Comparison of ENCODE assay signal across 8 cellular contexts in genomic region chr16:87278191-87279093, GRCh38. TPM values are rescaled to one million over a fixed set of nuclear protein-coding genes. Genes with fewer than 3 reads are reported as not detected.
DNase-seq lines count a peak whose midpoint lies in the region; ATAC-seq and TF ChIP-seq lines count a peak whose summit lies in the region.

No MANE protein-coding gene starts in this region.

- no peak for TF ChIP-seq POLR2A in gastrocnemius medialis (IDR thresholded peaks at IDR 0.05)

- H3K36me3 ChIP-seq in gastrocnemius medialis: no peaks in the 10 kb centered on the region

- in situ Hi-C loops in astrocyte of the spinal cord (cut with HindIII; ENCODE audit: low sequenced_read_pairs): no loop called here
- in situ Hi-C loops in gastrocnemius medialis (cut with MboI; ENCODE audit: low sequenced_read_pairs in 4 of 4): loop anchor here (10.0 to 25.0 kb wide), 3 partner anchors 216 to 716 kb away; partner anchors contain the start of genes FOXC2 (in 4 of the 4) and MTHFSD (in 3 of the 4)

- no peaks in the 10 kb centered on the region for H3K27me3 ChIP-seq in gastrocnemius medialis

- no peaks in the 10 kb centered on the region for H3K9me3 ChIP-seq in gastrocnemius medialis

- no peak overlapping the region for H3K27ac ChIP-seq in gastrocnemius medialis

- peak; percentile 93 for TF ChIP-seq CTCF in astrocyte of the spinal cord (IDR thresholded peaks at IDR 0.05; ENCODE audit: low read depth, low read length)
- peak; percentile 50 to 75 (median 71) for TF ChIP-seq CTCF in gastrocnemius medialis (IDR thresholded peaks at IDR 0.05 in 4 of 5, conservative IDR thresholded peaks at IDR 0.05 in 1 of 5)

- ATAC-seq in HG03354 (IDR thresholded peaks at IDR 0.05; ENCODE audit: poor library complexity, severe bottlenecking, unreplicated experiment) (peak; percentile 52), gastrocnemius medialis (peak; percentile 58 to 75), GM18502 (IDR thresholded peaks at IDR 0.05; ENCODE audit: poor library complexity, unreplicated experiment) (no peak), GM21515 (IDR thresholded peaks at IDR 0.05; ENCODE audit: unreplicated experiment) (no peak)

- H3K4me1 ChIP-seq in gastrocnemius medialis: no peaks in the 10 kb centered on the region

- intact Hi-C loops in gastrocnemius medialis (cut with DNase I; ENCODE audit: low total_unique reads): loop anchor here (1.0 kb wide), 1 partner anchor 715 kb away; no protein-coding TSS in a partner anchor

- H3K4me3 ChIP-seq in astrocyte of the spinal cord (ENCODE audit: low read depth, low read length) (no peak overlapping the region), gastrocnemius medialis (no peak overlapping the region)

- peak; percentile 41 for DNase-seq in DMS53 treated with DMSO at 0.1 percent for 48 hours (lab: John Stamatoyannopoulos, UW; ENCODE audit: unreplicated experiment)
- peak; percentile 54 for DNase-seq in RPMI8226
- peak; percentile 84 for DNase-seq in astrocyte of the spinal cord (ENCODE audit: low read depth, low spot score)
- DNase-seq in hypothalamus (lab: John Stamatoyannopoulos, UW): peak in 45 of 51 donors; percentile 5 to 81 (median 53)
- peak; percentile 17 to 29 for DNase-seq in gastrocnemius medialis

RNA-seq across cellular contexts. Expression of gene C16orf95, which starts 38.8 kb away (rescaled TPM):
- 1 to 10 TPM in 3 of 4 donors, under 1 TPM in 1; 0.22 to 3.8 (median 1.3) TPM for total RNA-seq in gastrocnemius medialis

Comparison
In these comparisons a context has a peak if more than half of its experiments do, and no peak if none do; other contexts are left out.
1. DNase-seq: peak in every context shown above with its lines; median percentile 84 in astrocyte of the spinal cord; 54 in RPMI8226; 53 in hypothalamus; 41 in DMS53 treated with DMSO at 0.1 percent for 48 hours; 23 in gastrocnemius medialis.
2. ATAC-seq: peak in HG03354 (single experiment) and gastrocnemius medialis (2 of 2); none in GM18502 (single experiment) and GM21515 (single experiment).